ENCODE assay signal across 15 cellular contexts in the genomic region with DNA sequence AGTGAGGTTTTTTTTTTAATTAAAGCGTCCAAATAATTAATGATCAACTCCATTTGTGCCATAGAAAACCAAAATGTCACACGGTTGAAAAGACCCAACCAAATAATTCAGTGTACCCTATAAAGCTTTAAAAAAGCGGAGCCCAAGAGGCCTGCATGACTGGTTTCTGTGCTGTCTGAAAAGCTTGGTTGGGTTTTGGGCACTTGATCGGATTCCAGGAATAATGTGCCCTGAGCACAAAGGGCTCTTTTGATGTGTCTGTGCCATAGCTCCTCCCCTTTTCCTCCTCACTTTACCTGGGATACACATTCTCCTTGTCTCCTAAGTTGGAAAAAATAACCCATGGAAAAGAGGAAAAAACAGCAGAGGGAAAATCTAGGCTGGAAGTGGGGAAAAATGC.
A peak's percentile ranks its signal among the peaks of the same experiment; 100 is the strongest.
DNase-seq lines count a peak whose midpoint lies in the region; ATAC-seq, FAIRE-seq and TF ChIP-seq lines count a peak whose summit lies in the region.
"Had no signal": no experiment of that assay in that cellular context is flagged by ENCODE, and none has a peak within 500 bp of the region (broad histone marks: within the 10 kb centered on the region; RNA-seq: fewer than 3 reads in every experiment).

No MANE protein-coding gene starts in this region.

- H3K79me2 ChIP-seq in GM23338 (replicated peaks; ENCODE audit: insufficient read depth) = no peaks in the 10 kb centered on the region
- H3K79me2 ChIP-seq in astrocyte (ENCODE audit: insufficient read depth, low read length) = no peaks in the 10 kb centered on the region

- no peaks in the 10 kb centered on the region for H3K9me2 ChIP-seq in GM23338 (ENCODE audit: insufficient read depth)

- TF ChIP-seq CTCF in GM23338 (conservative IDR thresholded peaks at IDR 0.05; ENCODE audit: low read depth in 2 of 2) (no peak), astrocyte (IDR thresholded peaks at IDR 0.05; ENCODE audit: insufficient read depth, low read depth, low read length) (no peak), prostate gland (IDR thresholded peaks at IDR 0.05) (no peak)

- H3K27ac ChIP-seq in GM23338 (ENCODE audit: low read depth) = peak overlapping the region; percentile 22; the same call in 1 of the 2 replicates
- H3K27ac ChIP-seq in astrocyte (ENCODE audit: low read depth, low read length) = no peak overlapping the region
- no peak overlapping the region for H3K27ac ChIP-seq in prostate gland
- H3K27ac ChIP-seq: BLaER1 treated with 17β-estradiol and CSF1 and Interleukin-3, amounts not matched to agents 10 nM and 100 nM had no signal

- peaks cover 16% of the 10 kb centered on the region for H3K4me1 ChIP-seq in GM23338 (ENCODE audit: insufficient read depth)
- peaks cover 8% of the 10 kb centered on the region for H3K4me1 ChIP-seq in astrocyte (ENCODE audit: insufficient read depth, low read length)
- H3K4me1 ChIP-seq in prostate gland (replicated peaks) = peaks cover 3% of the 10 kb centered on the region

- ATAC-seq in GM23338 (no peak), GM21447 (IDR thresholded peaks at IDR 0.05; ENCODE audit: unreplicated experiment) (no peak), left colon (no peak)

- DNase-seq in GM23338 (ENCODE audit: low spot score) = no peak
- no peak for DNase-seq in astrocyte (ENCODE audit: low read depth)
- DNase-seq in kidney tubule cell (ENCODE audit: low spot score) = peak; percentile 26
- DNase-seq in prostate gland (ENCODE audit: low spot score) = peak; percentile 11
- no peak for DNase-seq in left colon
- no peak for DNase-seq in HT-29 (ENCODE audit: low spot score)
- DNase-seq: ACHN; CD4-positive, CD25-positive, alpha-beta regulatory T cell; DMS53; GF-D8; HCEC 1CT; HFFc6 had no signal

- intact Hi-C loops in prostate gland (cut with DNase I) (no loop called here), left colon (cut with DNase I, micrococcal nuclease) (no loop called here)

- H3K36me3 ChIP-seq in GM23338 (ENCODE audit: insufficient read depth) = no peaks in the 10 kb centered on the region
- no peaks in the 10 kb centered on the region for H3K36me3 ChIP-seq in astrocyte (ENCODE audit: insufficient read depth, low read length)
- H3K36me3 ChIP-seq in prostate gland = no peaks in the 10 kb centered on the region
- H3K36me3 ChIP-seq: BLaER1 treated with 17β-estradiol and CSF1 and Interleukin-3, amounts not matched to agents 10 nM and 100 nM had no signal

- no peaks in the 10 kb centered on the region for H3F3A ChIP-seq in GM23338 (replicated peaks; ENCODE audit: low read depth)

- H3K27me3 Mint-ChIP-seq in GM23338 (ENCODE audit: insufficient read depth, low read depth, poor library complexity) (peaks cover 2% of the 10 kb centered on the region), astrocyte (ENCODE audit: low read depth, unreplicated experiment) (peaks cover 2% of the 10 kb centered on the region)
- H3K27me3 Mint-ChIP-seq: CD4-positive, CD25-positive, alpha-beta regulatory T cell; IgD-negative memory B cell had no signal

- H3K4me1 Mint-ChIP-seq in GM23338 (peaks cover 20% of the 10 kb centered on the region), astrocyte (ENCODE audit: low read depth, unreplicated experiment) (peaks cover 19% of the 10 kb centered on the region)
- H3K4me1 Mint-ChIP-seq: CD4-positive, CD25-positive, alpha-beta regulatory T cell; IgD-negative memory B cell had no signal

- no peaks in the 10 kb centered on the region for H3K9me3 Mint-ChIP-seq in GM23338
- peaks cover 12% of the 10 kb centered on the region for H3K9me3 Mint-ChIP-seq in astrocyte (ENCODE audit: unreplicated experiment)
- H3K9me3 Mint-ChIP-seq: CD4-positive, CD25-positive, alpha-beta regulatory T cell; HFFc6; IgD-negative memory B cell had no signal

- H3K4me3 ChIP-seq in GM23338 (no peak overlapping the region), astrocyte (ENCODE audit: insufficient read depth, low read depth, low read length) (no peak overlapping the region), prostate gland (no peak overlapping the region)
- H3K4me3 ChIP-seq: BLaER1 treated with 17β-estradiol and CSF1 and Interleukin-3, amounts not matched to agents 10 nM and 100 nM had no signal

- H3K4me2 ChIP-seq in GM23338 (peak overlapping the region; percentile 61), astrocyte (ENCODE audit: low read length) (no peak overlapping the region)
- H3K4me2 ChIP-seq: BLaER1 treated with 17β-estradiol and CSF1 and Interleukin-3, amounts not matched to agents 10 nM and 100 nM had no signal

- H3K9me3 ChIP-seq in astrocyte (ENCODE audit: insufficient read depth, low read depth, low read length) = no peaks in the 10 kb centered on the region
- H3K9me3 ChIP-seq in prostate gland = no peaks in the 10 kb centered on the region

- H3K36me3 Mint-ChIP-seq in GM23338 (ENCODE audit: low read depth) = no peaks in the 10 kb centered on the region
- peaks cover 4% of the 10 kb centered on the region for H3K36me3 Mint-ChIP-seq in astrocyte (ENCODE audit: low read depth, unreplicated experiment)
- H3K36me3 Mint-ChIP-seq: IgD-negative memory B cell had no signal

- no peak for TF ChIP-seq POLR2A in prostate gland (IDR thresholded peaks at IDR 0.05)

- H3K9ac ChIP-seq in astrocyte (ENCODE audit: low read length) = no peak overlapping the region
- H3K9ac ChIP-seq: BLaER1 treated with 17β-estradiol and CSF1 and Interleukin-3, amounts not matched to agents 10 nM and 100 nM had no signal

- H2AFZ ChIP-seq in GM23338 (peak overlapping the region; percentile 76), astrocyte (ENCODE audit: low read depth, low read length) (no peak overlapping the region)

- no peak overlapping the region for H3K4me3 Mint-ChIP-seq in GM23338
- H3K4me3 Mint-ChIP-seq in astrocyte (ENCODE audit: unreplicated experiment) = no peak overlapping the region
- H3K4me3 Mint-ChIP-seq: CD4-positive, CD25-positive, alpha-beta regulatory T cell; HFFc6; IgD-negative memory B cell had no signal

- H3K27ac Mint-ChIP-seq in GM23338 (no peak overlapping the region), astrocyte (ENCODE audit: unreplicated experiment) (peak overlapping the region; percentile 31)
- H3K27ac Mint-ChIP-seq: CD4-positive, CD25-positive, alpha-beta regulatory T cell; HFFc6; IgD-negative memory B cell had no signal

- H3K27me3 ChIP-seq in GM23338 (ENCODE audit: insufficient read depth) = no peaks in the 10 kb centered on the region
- H3K27me3 ChIP-seq in astrocyte (ENCODE audit: insufficient read depth, low read length) = no peaks in the 10 kb centered on the region
- H3K27me3 ChIP-seq in prostate gland (replicated peaks; ENCODE audit: insufficient read depth) = no peaks in the 10 kb centered on the region

- no peak for FAIRE-seq in astrocyte (lab: Jason Lieb, UNC)

- WGBS in prostate gland = 31% methylated on average over 4 of the region's 4 CpGs

- no peaks in the 10 kb centered on the region for H4K20me1 ChIP-seq in GM23338 (replicated peaks; ENCODE audit: insufficient read depth)
- H4K20me1 ChIP-seq in astrocyte (ENCODE audit: insufficient read depth, low read length) = no peaks in the 10 kb centered on the region
- H4K20me1 ChIP-seq: BLaER1 treated with 17β-estradiol and CSF1 and Interleukin-3, amounts not matched to agents 10 nM and 100 nM had no signal

Comparison
In these comparisons a context has a peak if more than half of its experiments do, and no peak if none do; other contexts are left out.
1. DNase-seq: peak in kidney tubule cell (single experiment) and prostate gland (single experiment); none in GM23338 (single experiment), astrocyte (single experiment), left colon (0 of 2) and HT-29 (single experiment).